Comparison of ENCODE assay signal across 16 cellular contexts in genomic region chr3:71672302-71672701, GRCh38.
"Had no signal": no experiment of that assay in that cellular context is flagged by ENCODE, and none has a peak within 500 bp of the region (broad histone marks: within the 10 kb centered on the region; RNA-seq: fewer than 3 reads in every experiment).

No MANE protein-coding gene starts in this region.

- H3K4me3 ChIP-seq: adrenal gland, colonic mucosa, gastrocnemius medialis, right atrium auricular region, tibial nerve had no signal

- H3K27me3 Mint-ChIP-seq: activated CD4-positive, alpha-beta T cell treated with anti-CD3 and anti-CD28 coated beads, Interleukin-2, amount 10 ng/mL, durations not matched to agents 7 days and 5 days; activated naive CD4-positive, alpha-beta T cell treated with anti-CD3 and anti-CD28 coated beads, Interleukin-2, amount 10 ng/mL, durations not matched to agents 7 days and 5 days had no signal

- H3K9me3 Mint-ChIP-seq: activated naive CD4-positive, alpha-beta T cell treated with anti-CD3 and anti-CD28 coated beads, Interleukin-2, amount 10 ng/mL, durations not matched to agents 7 days and 5 days; activated T-helper 2 cell treated with anti-CD3 and anti-CD28 coated beads, Interferon-gamma antibody, Interleukin-2, Interleukin-4, amounts not matched to agents 10 μg/mL and 5 μg/mL and 100 μg/mL, durations not matched to agents 14 hours and 24 hours and 36 hours; T-helper 1 cell treated with Interleukin-12 subunit alpha and Interleukin-12 subunit beta and Interleukin-4 antibody, amounts not matched to agents 30 μg/mL and 1 μg/mL, for 36 hours had no signal

- H3K27ac Mint-ChIP-seq: activated CD4-positive, alpha-beta T cell treated with anti-CD3 and anti-CD28 coated beads, Interleukin-2, amount 10 ng/mL, durations not matched to agents 7 days and 5 days; activated naive CD4-positive, alpha-beta T cell treated with anti-CD3 and anti-CD28 coated beads, Interleukin-2, amount 10 ng/mL, durations not matched to agents 7 days and 5 days; activated T-helper 2 cell treated with anti-CD3 and anti-CD28 coated beads, Interferon-gamma antibody, Interleukin-2, Interleukin-4, amounts not matched to agents 10 μg/mL and 5 μg/mL and 100 μg/mL, durations not matched to agents 14 hours and 24 hours and 36 hours; T-helper 1 cell treated with Interleukin-12 subunit alpha and Interleukin-12 subunit beta and Interleukin-4 antibody, amounts not matched to agents 30 μg/mL and 1 μg/mL, for 36 hours had no signal

- DNase-seq: activated CD4-positive, alpha-beta T cell treated with anti-CD3 and anti-CD28 coated beads, Interleukin-2, amount 10 ng/mL, durations not matched to agents 7 days and 5 days; activated CD4-positive, CD25-positive, alpha-beta regulatory T cell; activated naive CD4-positive, alpha-beta T cell treated with anti-CD3 and anti-CD28 coated beads, Interleukin-2, amount 10 ng/mL, durations not matched to agents 7 days and 5 days; activated T-cell treated with anti-CD3 and anti-CD28 coated beads for 4 hours; adrenal gland; colonic mucosa; effector CD8-positive, alpha-beta T cell; gastrocnemius medialis; hippocampal formation; left colon; SK-N-SH; small intestine had no signal

- H3K27me3 ChIP-seq: adrenal gland, colonic mucosa, gastrocnemius medialis, right atrium auricular region, tibial nerve had no signal

- H3K4me1 ChIP-seq: adrenal gland, colonic mucosa, gastrocnemius medialis, right atrium auricular region had no signal

- ATAC-seq: gastrocnemius medialis, left colon had no signal

- H3K9ac ChIP-seq: SK-N-SH had no signal

- H3K27ac ChIP-seq: adrenal gland, colonic mucosa, gastrocnemius medialis, right atrium auricular region, tibial nerve had no signal

- H3K4me3 Mint-ChIP-seq: activated CD4-positive, alpha-beta T cell treated with anti-CD3 and anti-CD28 coated beads, Interleukin-2, amount 10 ng/mL, durations not matched to agents 7 days and 5 days; activated naive CD4-positive, alpha-beta T cell treated with anti-CD3 and anti-CD28 coated beads, Interleukin-2, amount 10 ng/mL, durations not matched to agents 7 days and 5 days; T-helper 1 cell treated with Interleukin-12 subunit alpha and Interleukin-12 subunit beta and Interleukin-4 antibody, amounts not matched to agents 30 μg/mL and 1 μg/mL, for 36 hours had no signal

- H3K4me1 Mint-ChIP-seq: activated CD4-positive, alpha-beta T cell treated with anti-CD3 and anti-CD28 coated beads, Interleukin-2, amount 10 ng/mL, durations not matched to agents 7 days and 5 days; activated naive CD4-positive, alpha-beta T cell treated with anti-CD3 and anti-CD28 coated beads, Interleukin-2, amount 10 ng/mL, durations not matched to agents 7 days and 5 days had no signal

- H3K36me3 ChIP-seq: adrenal gland, colonic mucosa, gastrocnemius medialis, right atrium auricular region, tibial nerve had no signal

- H3K9me3 ChIP-seq: adrenal gland, colonic mucosa, gastrocnemius medialis, SK-N-SH, tibial nerve had no signal
